1 cellular context compared by ENCODE assay signal in genomic region chr3:54538346-54538745, GRCh38.
TF ChIP-seq lines count a peak whose summit lies in the region.

No MANE protein-coding gene starts in this region.

TF ChIP-seq in HepG2, 621 proteins besides CTCF, POLR2A, EP300 and RAD21 (continued from another document):
- TF ChIP-seq, protein P1, sequence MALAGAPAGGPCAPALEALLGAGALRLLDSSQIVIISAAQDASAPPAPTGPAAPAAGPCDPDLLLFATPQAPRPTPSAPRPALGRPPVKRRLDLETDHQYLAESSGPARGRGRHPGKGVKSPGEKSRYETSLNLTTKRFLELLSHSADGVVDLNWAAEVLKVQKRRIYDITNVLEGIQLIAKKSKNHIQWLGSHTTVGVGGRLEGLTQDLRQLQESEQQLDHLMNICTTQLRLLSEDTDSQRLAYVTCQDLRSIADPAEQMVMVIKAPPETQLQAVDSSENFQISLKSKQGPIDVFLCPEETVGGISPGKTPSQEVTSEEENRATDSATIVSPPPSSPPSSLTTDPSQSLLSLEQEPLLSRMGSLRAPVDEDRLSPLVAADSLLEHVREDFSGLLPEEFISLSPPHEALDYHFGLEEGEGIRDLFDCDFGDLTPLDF (CRISPR knock-in tag; IDR thresholded peaks at IDR 0.05): no peak
